In the genomic region with DNA sequence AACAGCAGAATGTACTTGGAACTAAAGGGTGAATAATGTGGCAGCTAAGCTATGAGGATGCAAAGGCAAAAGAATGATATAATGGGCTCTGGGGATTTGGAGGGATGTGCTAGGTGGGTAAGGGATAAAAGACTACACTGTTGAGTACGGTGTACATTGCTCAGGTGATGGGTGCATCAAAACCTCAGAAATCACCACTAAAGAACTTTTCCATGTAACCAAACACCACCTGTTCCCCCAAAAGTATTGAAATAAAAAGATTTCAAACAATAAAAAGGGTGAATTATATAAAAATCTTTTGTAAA, we compare ENCODE assay signal across 20 cellular contexts. TPM values are rescaled to one million over a fixed set of nuclear protein-coding genes. Genes with fewer than 3 reads are reported as not detected.
DNase-seq lines count a peak whose midpoint lies in the region; ATAC-seq and TF ChIP-seq lines count a peak whose summit lies in the region.
"Had no signal": no experiment of that assay in that cellular context is flagged by ENCODE, and none has a peak within 500 bp of the region (broad histone marks: within the 10 kb centered on the region; RNA-seq: fewer than 3 reads in every experiment).

No MANE protein-coding gene starts in this region.

- CTCF ChIA-PET in activated naive CD4-positive, alpha-beta T cell treated with anti-CD3 and anti-CD28 coated beads, Interleukin-2, amount 10 ng/mL, durations not matched to agents 7 days and 5 days (lab: Charles Lee), result no interaction called here
- CTCF ChIA-PET in OCI-LY7 (lab: Charles Lee; ENCODE audit: unreplicated experiment), result no interaction called here

- no peak overlapping the region for H3K4me2 ChIP-seq in OCI-LY7 (ENCODE audit: low read length)

- H3K27ac ChIP-seq in OCI-LY7 (ENCODE audit: low read depth, low read length, poor library complexity, severe bottlenecking), result no peak overlapping the region
- H3K27ac ChIP-seq: foreskin keratinocyte had no signal

- H2AFZ ChIP-seq in OCI-LY7 (ENCODE audit: low read length), result peak overlapping the region; percentile 14; the same call in 1 of the 2 replicates

- peaks cover 24% of the 10 kb centered on the region for H3K36me3 ChIP-seq in OCI-LY7 (ENCODE audit: insufficient read depth, low read length)

- H3K4me1 ChIP-seq in OCI-LY7 (ENCODE audit: insufficient read depth, low read length, poor library complexity, severe bottlenecking), result peaks cover 35% of the 10 kb centered on the region
- H3K4me1 ChIP-seq: Caco-2, foreskin keratinocyte had no signal

- H3K79me2 ChIP-seq in OCI-LY7 (ENCODE audit: insufficient read depth, low read depth, low read length), result peaks cover 34% of the 10 kb centered on the region

- H3K9me2 ChIP-seq in OCI-LY7 (ENCODE audit: insufficient read depth, low read length), result no peaks in the 10 kb centered on the region; the same call in 1 of the 2 replicates

- H4K20me1 ChIP-seq in OCI-LY7 (ENCODE audit: insufficient read depth, low read length), result peaks cover 15% of the 10 kb centered on the region

- TF ChIP-seq CTCF in OCI-LY7 (conservative IDR thresholded peaks at IDR 0.05; ENCODE audit: low read length), result no peak

- H3K4me3 Mint-ChIP-seq in activated naive CD4-positive, alpha-beta T cell treated with anti-CD3 and anti-CD28 coated beads, Interleukin-2, amount 10 ng/mL, durations not matched to agents 7 days and 5 days, result peak overlapping the region; percentile 22
- peak overlapping the region; percentile 25 to 98 for H3K4me3 Mint-ChIP-seq in effector memory CD8-positive, alpha-beta T cell
- peak overlapping the region; percentile 98 for H3K4me3 Mint-ChIP-seq in stimulated activated effector memory CD8-positive, alpha-beta T cell treated with anti-CD3 and anti-CD28 coated beads, Interleukin-12 subunit alpha, Interleukin-12 subunit beta, amount 100 ng/mL, for 72 hours

- no peak for DNase-seq in activated naive CD4-positive, alpha-beta T cell treated with anti-CD3 and anti-CD28 coated beads, Interleukin-2, amount 10 ng/mL, durations not matched to agents 7 days and 5 days
- no peak for DNase-seq in activated naive CD4-positive, alpha-beta T cell treated with anti-CD3 and anti-CD28 coated beads, Interleukin-2, amount 50 U/mL, for 16 hours
- DNase-seq in OCI-LY7 (ENCODE audit: low spot score), result no peak
- no peak for DNase-seq in effector memory CD8-positive, alpha-beta T cell
- no peak for DNase-seq in stimulated activated effector memory CD8-positive, alpha-beta T cell treated with anti-CD3 and anti-CD28 coated beads, Interleukin-12 subunit alpha, Interleukin-12 subunit beta, amount 100 ng/mL, for 72 hours (ENCODE audit: low spot score in 2 of 2)
- no peak for DNase-seq in nucleus accumbens (lab: John Stamatoyannopoulos, UW)
- no peak for DNase-seq in NCI-H774 (lab: John Stamatoyannopoulos, UW)
- DNase-seq: activated CD4-positive, CD25-positive, alpha-beta regulatory T cell treated with anti-CD3 and anti-CD28 coated beads, Interleukin-2, amount 50 U/mL, for 72 hours; anterior cingulate cortex; Caco-2; foreskin keratinocyte; NCI-H2029; NCI-H510A; SHP77; stimulated activated CD4-positive, alpha-beta T cell treated with anti-CD3 and anti-CD28 coated beads, Interleukin-4, amount 100 ng/mL, for 1 hour; stimulated activated CD8-positive, alpha-beta memory T cell treated with anti-CD3 and anti-CD28 coated beads, Interleukin-4, amount 100 ng/mL, for 48 hours; T1000 had no signal

- peaks cover 8% of the 10 kb centered on the region for H3K9me3 Mint-ChIP-seq in activated naive CD4-positive, alpha-beta T cell treated with anti-CD3 and anti-CD28 coated beads, Interleukin-2, amount 10 ng/mL, durations not matched to agents 7 days and 5 days
- no peaks in the 10 kb centered on the region for H3K9me3 Mint-ChIP-seq in effector memory CD8-positive, alpha-beta T cell
- H3K9me3 Mint-ChIP-seq in stimulated activated effector memory CD8-positive, alpha-beta T cell treated with anti-CD3 and anti-CD28 coated beads, Interleukin-12 subunit alpha, Interleukin-12 subunit beta, amount 100 ng/mL, for 72 hours, result peaks cover 3% of the 10 kb centered on the region

- peak overlapping the region; percentile 97 for H3K27ac Mint-ChIP-seq in activated naive CD4-positive, alpha-beta T cell treated with anti-CD3 and anti-CD28 coated beads, Interleukin-2, amount 10 ng/mL, durations not matched to agents 7 days and 5 days
- no peak overlapping the region for H3K27ac Mint-ChIP-seq in effector memory CD8-positive, alpha-beta T cell
- no peak overlapping the region for H3K27ac Mint-ChIP-seq in stimulated activated effector memory CD8-positive, alpha-beta T cell treated with anti-CD3 and anti-CD28 coated beads, Interleukin-12 subunit alpha, Interleukin-12 subunit beta, amount 100 ng/mL, for 72 hours

- peaks cover under 1% of the 10 kb centered on the region for H3K27me3 Mint-ChIP-seq in activated naive CD4-positive, alpha-beta T cell treated with anti-CD3 and anti-CD28 coated beads, Interleukin-2, amount 10 ng/mL, durations not matched to agents 7 days and 5 days
- no peaks in the 10 kb centered on the region for H3K27me3 Mint-ChIP-seq in effector memory CD8-positive, alpha-beta T cell

- peaks cover 44% of the 10 kb centered on the region for H3K4me1 Mint-ChIP-seq in activated naive CD4-positive, alpha-beta T cell treated with anti-CD3 and anti-CD28 coated beads, Interleukin-2, amount 10 ng/mL, durations not matched to agents 7 days and 5 days
- peaks cover 16 to 21% of the 10 kb centered on the region in 2 donors for H3K4me1 Mint-ChIP-seq in effector memory CD8-positive, alpha-beta T cell (ENCODE audit: low read depth in 2 of 2)
- H3K4me1 Mint-ChIP-seq in stimulated activated effector memory CD8-positive, alpha-beta T cell treated with anti-CD3 and anti-CD28 coated beads, Interleukin-12 subunit alpha, Interleukin-12 subunit beta, amount 100 ng/mL, for 72 hours, result peaks cover 21% of the 10 kb centered on the region

- POLR2A ChIA-PET in OCI-LY7 (lab: Charles Lee), result interaction anchor here (1.4 kb wide), 1 partner anchor 43 kb away, joined by 8 read pairs; no protein-coding TSS in a partner anchor

- H3K9me3 ChIP-seq in OCI-LY7 (ENCODE audit: low read length), result 0 out of 2 replicates have a peak, but pooled peaks cover 5% of the 10 kb centered on the region
- H3K9me3 ChIP-seq: Caco-2 had no signal

- ATAC-seq in effector memory CD8-positive, alpha-beta T cell (replicated peaks), result no peak
- ATAC-seq in stimulated activated effector memory CD8-positive, alpha-beta T cell treated with anti-CD3 and anti-CD28 coated beads, Interleukin-12 subunit alpha, Interleukin-12 subunit beta, amount 100 ng/mL, for 72 hours, result no peak
- ATAC-seq in HG02884 (IDR thresholded peaks at IDR 0.05; ENCODE audit: unreplicated experiment), result no peak
- ATAC-seq: foreskin keratinocyte had no signal

- H3K4me3 ChIP-seq in OCI-LY7 (ENCODE audit: low read depth, low read length, poor library complexity, severe bottlenecking), result no peak overlapping the region

- peaks cover 34% of the 10 kb centered on the region for H3K36me3 Mint-ChIP-seq in activated naive CD4-positive, alpha-beta T cell treated with anti-CD3 and anti-CD28 coated beads, Interleukin-2, amount 10 ng/mL, durations not matched to agents 7 days and 5 days
- H3K36me3 Mint-ChIP-seq in effector memory CD8-positive, alpha-beta T cell (ENCODE audit: insufficient read depth), result peaks cover 35% of the 10 kb centered on the region
- H3K36me3 Mint-ChIP-seq in stimulated activated effector memory CD8-positive, alpha-beta T cell treated with anti-CD3 and anti-CD28 coated beads, Interleukin-12 subunit alpha, Interleukin-12 subunit beta, amount 100 ng/mL, for 72 hours, result peaks cover 39% of the 10 kb centered on the region

- intact Hi-C loops in OCI-LY7 (cut with micrococcal nuclease; ENCODE audit: unreplicated experiment), result loop anchor here (2.0 kb wide), 1 partner anchor 57 kb away; the partner anchor contains the start of genes CCT6A and PSPH

- no TSS peak for BruUV-seq in OCI-LY7 (replicated peaks; lab: Mats Ljungman, UMichigan)

RNA-seq across cellular contexts. Expression of gene CHCHD2, which starts 1.6 kb away (rescaled TPM):
- 381 and 517 TPM in 2 replicates for total RNA-seq in OCI-LY7 (2014; rRNA removed; shearing (Covaris generic))
- total RNA-seq in OCI-LY7 (2022), result 478 and 522 TPM in 2 replicates

RNA-seq across cellular contexts. Expression of gene NUPR2, which starts 8.3 kb away (rescaled TPM):
- not detected in 2 replicates for total RNA-seq in OCI-LY7 (2014; rRNA removed; shearing (Covaris generic))
- total RNA-seq in OCI-LY7 (2022), result not detected in 2 replicates
- total RNA-seq: Caco-2, chondrocyte, foreskin keratinocyte, mononuclear cell had no signal

RNA-seq across cellular contexts. Expression of gene PHKG1, which starts 15.2 kb away (rescaled TPM):
- total RNA-seq in OCI-LY7 (2014; rRNA removed; shearing (Covaris generic)), result 1.8 and 5.6 TPM in 2 replicates
- 2.2 and 3.3 TPM in 2 replicates for total RNA-seq in OCI-LY7 (2022)

RNA-seq across cellular contexts. Expression of gene SUMF2, which starts 43.8 kb away (rescaled TPM):
- total RNA-seq in OCI-LY7 (2014; rRNA removed; shearing (Covaris generic)), result 46.4 and 60.8 TPM in 2 replicates
- total RNA-seq in OCI-LY7 (2022), result 107 and 110 TPM in 2 replicates

RNA-seq across cellular contexts. Expression of gene CCT6A, which starts 56.3 kb away (rescaled TPM):
- total RNA-seq in OCI-LY7 (2014; rRNA removed; shearing (Covaris generic)), result 151 and 196 TPM in 2 replicates
- total RNA-seq in OCI-LY7 (2022), result 181 and 219 TPM in 2 replicates

Comparison
In these comparisons a context has a peak if more than half of its experiments do, and no peak if none do; other contexts are left out.
1. H3K4me3 Mint-ChIP-seq: peak in every context shown above with its lines; median percentile 98 in stimulated activated effector memory CD8-positive, alpha-beta T cell treated with anti-CD3 and anti-CD28 coated beads, Interleukin-12 subunit alpha, Interleukin-12 subunit beta, amount 100 ng/mL, for 72 hours; 62 in effector memory CD8-positive, alpha-beta T cell; 22 in activated naive CD4-positive, alpha-beta T cell treated with anti-CD3 and anti-CD28 coated beads, Interleukin-2, amount 10 ng/mL, durations not matched to agents 7 days and 5 days.